Comparison of ENCODE assay signal across 13 cellular contexts in genomic region chr4:94171616-94172015, GRCh38. TPM values are rescaled to one million over a fixed set of nuclear protein-coding genes. Genes with fewer than 3 reads are reported as not detected.
A peak's percentile ranks its signal among the peaks of the same experiment; 100 is the strongest.
DNase-seq lines count a peak whose midpoint lies in the region; ATAC-seq and TF ChIP-seq lines count a peak whose summit lies in the region.
"Had no signal": no experiment of that assay in that cellular context is flagged by ENCODE, and none has a peak within 500 bp of the region (broad histone marks: within the 10 kb centered on the region; RNA-seq: fewer than 3 reads in every experiment).

No MANE protein-coding gene starts in this region.

- no peaks in the 10 kb centered on the region for H3K4me1 Mint-ChIP-seq in T-helper 17 cell
- no peaks in the 10 kb centered on the region for H3K4me1 Mint-ChIP-seq in activated CD4-positive, alpha-beta T cell treated with anti-CD3 and anti-CD28 coated beads for 36 hours
- H3K4me1 Mint-ChIP-seq: activated naive CD4-positive, alpha-beta T cell treated with anti-CD3 and anti-CD28 coated beads, Interleukin-2, amount 50 U/mL, for 24 hours had no signal

- CTCF ChIA-PET in activated CD4-positive, alpha-beta T cell treated with anti-CD3 and anti-CD28 coated beads for 36 hours (lab: Charles Lee) = interaction anchor here (1.0 kb wide), 1 partner anchor 13 kb away, joined by 3 read pairs; no protein-coding TSS in a partner anchor

- no peak for DNase-seq in AG09319 (ENCODE audit: extremely low read depth, low read depth)
- no peak for DNase-seq in HFF-Myc (ENCODE audit: extremely low read depth, low read depth)
- DNase-seq in T-helper 17 cell = no peak
- DNase-seq in fibroblast of villous mesenchyme (ENCODE audit: low read depth) = peak; percentile 2
- no peak for DNase-seq in NCI-H1105 (lab: John Stamatoyannopoulos, UW)
- no peak for DNase-seq in activated CD4-positive, alpha-beta T cell treated with anti-CD3 and anti-CD28 coated beads for 36 hours
- DNase-seq in cerebellum (ENCODE audit: low spot score) = no peak
- DNase-seq: activated CD4-positive, alpha-beta T cell treated with anti-CD3 and anti-CD28 coated beads, Interleukin-2, amount 50 U/mL, for 4 hours; CD4-positive, alpha-beta T cell; SIG-M5; stimulated activated CD8-positive, alpha-beta memory T cell treated with anti-CD3 and anti-CD28 coated beads, Interleukin-4, amount 100 ng/mL, for 48 hours had no signal

- peak; percentile 14 for TF ChIP-seq CTCF in AG09319 (IDR thresholded peaks at IDR 0.05; ENCODE audit: low read depth, low read length)
- TF ChIP-seq CTCF in HFF-Myc (IDR thresholded peaks at IDR 0.05; ENCODE audit: low read depth, low read length, missing control alignments) = peak; percentile 51
- TF ChIP-seq CTCF in fibroblast of villous mesenchyme (IDR thresholded peaks at IDR 0.05; ENCODE audit: insufficient read depth, low read depth, low read length) = peak; percentile 52

- H3K4me3 ChIP-seq in HFF-Myc (replicated peaks; ENCODE audit: low read depth, low read length) (no peak overlapping the region), fibroblast of villous mesenchyme (ENCODE audit: low read depth, low read length) (no peak overlapping the region)

- no peak overlapping the region for H3K4me3 Mint-ChIP-seq in T-helper 17 cell
- no peak overlapping the region for H3K4me3 Mint-ChIP-seq in activated CD4-positive, alpha-beta T cell treated with anti-CD3 and anti-CD28 coated beads for 36 hours
- H3K4me3 Mint-ChIP-seq: activated naive CD4-positive, alpha-beta T cell treated with anti-CD3 and anti-CD28 coated beads, Interleukin-2, amount 50 U/mL, for 24 hours; CD4-positive, alpha-beta T cell had no signal

- H3K36me3 Mint-ChIP-seq in T-helper 17 cell (ENCODE audit: low read depth) = peaks cover 3% of the 10 kb centered on the region
- H3K36me3 Mint-ChIP-seq in activated CD4-positive, alpha-beta T cell treated with anti-CD3 and anti-CD28 coated beads for 36 hours (ENCODE audit: low read depth) = no peaks in the 10 kb centered on the region
- H3K36me3 Mint-ChIP-seq: activated naive CD4-positive, alpha-beta T cell treated with anti-CD3 and anti-CD28 coated beads, Interleukin-2, amount 50 U/mL, for 24 hours had no signal

- H3K9me3 Mint-ChIP-seq in activated CD4-positive, alpha-beta T cell treated with anti-CD3 and anti-CD28 coated beads for 36 hours (ENCODE audit: low read depth) = no peaks in the 10 kb centered on the region
- H3K9me3 Mint-ChIP-seq: CD4-positive, alpha-beta T cell had no signal

- H3K27me3 Mint-ChIP-seq in T-helper 17 cell = peaks cover 27% of the 10 kb centered on the region
- peaks cover 3% of the 10 kb centered on the region for H3K27me3 Mint-ChIP-seq in activated CD4-positive, alpha-beta T cell treated with anti-CD3 and anti-CD28 coated beads for 36 hours

- POLR2A ChIA-PET in activated CD4-positive, alpha-beta T cell treated with anti-CD3 and anti-CD28 coated beads for 36 hours (lab: Charles Lee) = no interaction called here

- peak overlapping the region; percentile 57 for H3K27ac Mint-ChIP-seq in T-helper 17 cell
- H3K27ac Mint-ChIP-seq in activated CD4-positive, alpha-beta T cell treated with anti-CD3 and anti-CD28 coated beads for 36 hours = no peak overlapping the region
- H3K27ac Mint-ChIP-seq: activated naive CD4-positive, alpha-beta T cell treated with anti-CD3 and anti-CD28 coated beads, Interleukin-2, amount 50 U/mL, for 24 hours; CD4-positive, alpha-beta T cell had no signal

- ATAC-seq in T-helper 17 cell (no peak), GM18502 (IDR thresholded peaks at IDR 0.05; ENCODE audit: poor library complexity, unreplicated experiment) (no peak)
- no peak for ATAC-seq in activated CD4-positive, alpha-beta T cell treated with anti-CD3 and anti-CD28 coated beads for 36 hours

- intact Hi-C loops in activated CD4-positive, alpha-beta T cell treated with anti-CD3 and anti-CD28 coated beads for 36 hours (cut with DNase I, micrococcal nuclease) = no loop called here

- H3K9me3 ChIP-seq in T-helper 17 cell (ENCODE audit: control insufficient read depth, low read length, poor library complexity, severe bottlenecking) = no peaks in the 10 kb centered on the region

RNA-seq across cellular contexts. Expression of gene SMARCAD1, which starts 36.0 kb away (rescaled TPM):
- total RNA-seq in T-helper 17 cell (10 to 100 TPM; 12.3 to 15.9 TPM), fibroblast of villous mesenchyme (36.4 and 56.1 TPM in 2 replicates), cerebellum (91.5 TPM)
- 10 to 100 TPM; 32.3 to 33.1 TPM for total RNA-seq in activated CD4-positive, alpha-beta T cell treated with anti-CD3 and anti-CD28 coated beads for 36 hours
